12 cellular contexts compared by ENCODE assay signal in genomic region chr7:36982749-36983148, GRCh38.
A peak's percentile ranks its signal among the peaks of the same experiment; 100 is the strongest.
DNase-seq lines count a peak whose midpoint lies in the region; ATAC-seq and TF ChIP-seq lines count a peak whose summit lies in the region.
"Had no signal": no experiment of that assay in that cellular context is flagged by ENCODE, and none has a peak within 500 bp of the region (broad histone marks: within the 10 kb centered on the region; RNA-seq: fewer than 3 reads in every experiment).

No MANE protein-coding gene starts in this region.

- intact Hi-C loops in head of caudate nucleus (cut with DNase I), result no loop called here

- peaks cover 88% of the 10 kb centered on the region for H3K4me1 Mint-ChIP-seq in brain
- H3K4me1 Mint-ChIP-seq in stimulated activated effector memory CD8-positive, alpha-beta T cell treated with anti-CD3 and anti-CD28 coated beads, Interleukin-12 subunit alpha, Interleukin-12 subunit beta, amount 100 ng/mL, for 72 hours, result peaks cover 31% of the 10 kb centered on the region

- peaks cover 3% of the 10 kb centered on the region for H3K36me3 Mint-ChIP-seq in brain
- H3K36me3 Mint-ChIP-seq in stimulated activated effector memory CD8-positive, alpha-beta T cell treated with anti-CD3 and anti-CD28 coated beads, Interleukin-12 subunit alpha, Interleukin-12 subunit beta, amount 100 ng/mL, for 72 hours, result no peaks in the 10 kb centered on the region

- H3K27me3 Mint-ChIP-seq in brain, result peaks cover 7% of the 10 kb centered on the region
- H3K27me3 Mint-ChIP-seq: IgD-negative memory B cell had no signal

- ATAC-seq in stimulated activated effector memory CD8-positive, alpha-beta T cell treated with anti-CD3 and anti-CD28 coated beads, Interleukin-12 subunit alpha, Interleukin-12 subunit beta, amount 100 ng/mL, for 72 hours, result no peak

- H3K9me3 Mint-ChIP-seq in brain, result peaks cover 0 to 7% (median 0%) of the 10 kb centered on the region in 5 experiments
- no peaks in the 10 kb centered on the region for H3K9me3 Mint-ChIP-seq in stimulated activated effector memory CD8-positive, alpha-beta T cell treated with anti-CD3 and anti-CD28 coated beads, Interleukin-12 subunit alpha, Interleukin-12 subunit beta, amount 100 ng/mL, for 72 hours
- H3K9me3 Mint-ChIP-seq: HFFc6, IgD-negative memory B cell had no signal

- DNase-seq in NCI-H2227 (lab: John Stamatoyannopoulos, UW; ENCODE audit: unreplicated experiment), result peak; percentile 7
- peak in 41 of 42 donors; percentile 42 to 92 (median 68) for DNase-seq in head of caudate nucleus
- no peak for DNase-seq in stimulated activated effector memory CD8-positive, alpha-beta T cell treated with anti-CD3 and anti-CD28 coated beads, Interleukin-12 subunit alpha, Interleukin-12 subunit beta, amount 100 ng/mL, for 72 hours (ENCODE audit: low spot score in 2 of 2)
- DNase-seq in A172 (ENCODE audit: low spot score), result no peak
- no peak for DNase-seq in RPMI8226
- no peak for DNase-seq in activated CD8-positive, alpha-beta memory T cell treated with anti-CD3 and anti-CD28 coated beads, Interleukin-2, amount 50 U/mL, for 4 hours
- DNase-seq: AML-193, DMS53, HCEC 1CT, HFFc6 had no signal

- TF ChIP-seq CTCF in brain (conservative IDR thresholded peaks at IDR 0.05), result no peak

- peak overlapping the region in 4 of 5 experiments; percentile 19 to 78 (median 58) for H3K4me3 Mint-ChIP-seq in brain
- no peak overlapping the region for H3K4me3 Mint-ChIP-seq in stimulated activated effector memory CD8-positive, alpha-beta T cell treated with anti-CD3 and anti-CD28 coated beads, Interleukin-12 subunit alpha, Interleukin-12 subunit beta, amount 100 ng/mL, for 72 hours
- H3K4me3 Mint-ChIP-seq: HFFc6, IgD-negative memory B cell had no signal

- peak overlapping the region in 2 of 5 experiments; percentile 33 to 97 for H3K27ac Mint-ChIP-seq in brain
- H3K27ac Mint-ChIP-seq in stimulated activated effector memory CD8-positive, alpha-beta T cell treated with anti-CD3 and anti-CD28 coated beads, Interleukin-12 subunit alpha, Interleukin-12 subunit beta, amount 100 ng/mL, for 72 hours, result peak overlapping the region; percentile 56
- H3K27ac Mint-ChIP-seq: HFFc6 had no signal

Comparison
In these comparisons a context has a peak if more than half of its experiments do, and no peak if none do; other contexts are left out.
1. DNase-seq: peak in NCI-H2227 (single experiment) and head of caudate nucleus (41 of 42); none in stimulated activated effector memory CD8-positive, alpha-beta T cell treated with anti-CD3 and anti-CD28 coated beads, Interleukin-12 subunit alpha, Interleukin-12 subunit beta, amount 100 ng/mL, for 72 hours (0 of 2), A172 (single experiment), RPMI8226 (single experiment) and activated CD8-positive, alpha-beta memory T cell treated with anti-CD3 and anti-CD28 coated beads, Interleukin-2, amount 50 U/mL, for 4 hours (single experiment).